Comparison of ENCODE assay signal across 9 cellular contexts in the genomic region with DNA sequence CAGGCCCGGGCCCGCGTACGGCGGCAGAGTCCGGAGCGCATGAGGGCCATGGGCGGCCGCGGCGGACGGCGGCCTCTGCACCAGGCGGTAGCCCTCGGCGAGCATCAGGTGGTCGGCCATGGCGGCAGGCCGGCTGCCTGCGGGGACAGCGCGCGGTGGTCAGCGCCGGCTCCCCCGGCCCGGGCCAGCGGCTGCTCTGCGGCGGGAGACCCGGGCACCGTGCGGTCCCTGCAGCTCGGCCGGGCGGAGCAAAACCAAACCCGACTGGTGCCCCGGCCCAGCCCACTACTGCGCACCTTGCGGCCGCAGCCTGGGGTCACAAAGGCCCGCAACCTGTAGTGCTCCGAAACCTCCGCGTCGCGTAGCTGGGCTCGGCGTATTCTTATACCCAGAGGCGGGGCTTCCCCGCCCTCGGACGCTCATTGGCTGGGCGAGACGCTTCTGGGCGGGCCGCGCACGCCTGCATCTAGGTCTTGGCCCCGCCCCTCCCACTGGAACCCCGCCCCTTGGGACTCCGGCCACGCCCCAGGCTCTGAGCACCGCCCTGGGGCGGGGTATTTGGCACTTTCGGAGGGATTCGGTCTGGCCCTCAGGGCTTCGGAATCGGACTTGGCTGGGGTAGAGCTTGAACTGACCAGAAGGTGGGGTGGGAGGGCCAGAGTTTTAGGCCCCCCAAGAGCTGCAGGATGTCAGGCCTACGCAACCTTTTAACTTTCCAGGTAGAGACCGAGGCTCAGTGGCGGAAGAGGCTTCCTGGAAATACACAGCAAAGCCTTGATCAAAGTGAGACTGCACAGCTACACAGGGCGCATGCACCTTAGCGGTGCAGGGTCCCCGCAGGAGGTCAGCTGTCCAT. TPM values are rescaled to one million over a fixed set of nuclear protein-coding genes. Genes with fewer than 3 reads are reported as not detected.
A peak's percentile ranks its signal among the peaks of the same experiment; 100 is the strongest.
DNase-seq lines count a peak whose midpoint lies in the region; ATAC-seq and TF ChIP-seq lines count a peak whose summit lies in the region.
"Had no signal": no experiment of that assay in that cellular context is flagged by ENCODE, and none has a peak within 500 bp of the region (broad histone marks: within the 10 kb centered on the region; RNA-seq: fewer than 3 reads in every experiment).

A gene with protein sequence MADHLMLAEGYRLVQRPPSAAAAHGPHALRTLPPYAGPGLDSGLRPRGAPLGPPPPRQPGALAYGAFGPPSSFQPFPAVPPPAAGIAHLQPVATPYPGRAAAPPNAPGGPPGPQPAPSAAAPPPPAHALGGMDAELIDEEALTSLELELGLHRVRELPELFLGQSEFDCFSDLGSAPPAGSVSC (minus strand): TSS at position 356 of the 856 bp plus-strand sequence. CDS start 236 bp downstream, at position 120.

- H3K4me3 ChIP-seq in AG09309 (ENCODE audit: control insufficient read depth, low read depth, low read length) = peak within 1 kb of the TSS; percentile 42

- H3K36me3 Mint-ChIP-seq in activated CD4-positive, alpha-beta T cell treated with anti-CD3 and anti-CD28 coated beads, Interleukin-2, amount 10 ng/mL, durations not matched to agents 24 days and 14 days (ENCODE audit: low read depth) = no peaks in the 10 kb centered on the region

- peak within 1 kb of the TSS; percentile 99 for H3K27ac Mint-ChIP-seq in activated CD4-positive, alpha-beta T cell treated with anti-CD3 and anti-CD28 coated beads, Interleukin-2, amount 10 ng/mL, durations not matched to agents 24 days and 14 days

- DNase-seq in AG09309 (ENCODE audit: low read depth) (peak; percentile 35), NCI-H345 (lab: John Stamatoyannopoulos, UW) (peak; percentile 94), dedifferentiated amniotic fluid mesenchymal stem cell (ENCODE audit: extremely low spot score) (peak; percentile 82), left kidney (ENCODE audit: low read depth, low spot score) (peak; percentile 98)
- peak; percentile 99 for DNase-seq in activated CD4-positive, alpha-beta T cell treated with anti-CD3 and anti-CD28 coated beads, Interleukin-2, amount 10 ng/mL, durations not matched to agents 24 days and 14 days
- peak; percentile 93 for DNase-seq in stimulated activated CD4-positive, alpha-beta T cell treated with anti-CD3 and anti-CD28 coated beads, Interleukin-1b, Interleukin-23, amount 100 ng/mL, for 48 hours

- ATAC-seq in HG03175 (IDR thresholded peaks at IDR 0.05; ENCODE audit: unreplicated experiment) = peak; percentile 95

- peaks cover 16% of the 10 kb centered on the region for H3K4me1 Mint-ChIP-seq in activated CD4-positive, alpha-beta T cell treated with anti-CD3 and anti-CD28 coated beads, Interleukin-2, amount 10 ng/mL, durations not matched to agents 24 days and 14 days

- peak; percentile 49 for TF ChIP-seq POLR2A in GM18951 (IDR thresholded peaks at IDR 0.05; ENCODE audit: extremely low read depth, insufficient read depth, insufficient read length)

- no peaks in the 10 kb centered on the region for H3K9me3 Mint-ChIP-seq in activated CD4-positive, alpha-beta T cell treated with anti-CD3 and anti-CD28 coated beads, Interleukin-2, amount 10 ng/mL, durations not matched to agents 24 days and 14 days

- H3K4me3 Mint-ChIP-seq in activated CD4-positive, alpha-beta T cell treated with anti-CD3 and anti-CD28 coated beads, Interleukin-2, amount 10 ng/mL, durations not matched to agents 24 days and 14 days = peak within 1 kb of the TSS; percentile 97

- TF ChIP-seq CTCF in AG09309 (IDR thresholded peaks at IDR 0.05; ENCODE audit: control insufficient read depth, insufficient read depth, low read depth, low read length, missing control alignments) = no peak

- intact Hi-C loops in activated CD4-positive, alpha-beta T cell treated with anti-CD3 and anti-CD28 coated beads, Interleukin-2, amount 10 ng/mL, durations not matched to agents 24 days and 14 days (cut with micrococcal nuclease) = loop anchor here (5.0 to 10.0 kb wide), 3 partner anchors 60 to 195 kb away; a partner anchor contains a TSS

- H3K27me3 Mint-ChIP-seq in activated CD4-positive, alpha-beta T cell treated with anti-CD3 and anti-CD28 coated beads, Interleukin-2, amount 10 ng/mL, durations not matched to agents 24 days and 14 days = peaks cover 26% of the 10 kb centered on the region

- in situ Hi-C loops in GM18951 (cut with MboI; ENCODE audit: low sequenced_read_pairs, unreplicated experiment) = no loop called here

RNA-seq across cellular contexts. Expression of the gene that starts here (rescaled TPM):
- 5.5 and 6.0 TPM in 2 replicates for total RNA-seq in activated CD4-positive, alpha-beta T cell treated with anti-CD3 and anti-CD28 coated beads, Interleukin-2, amount 10 ng/mL, durations not matched to agents 24 days and 14 days
- total RNA-seq: HT1080 had no signal

Comparison
In these comparisons a context has a peak if more than half of its experiments do, and no peak if none do; other contexts are left out.
1. Peak in every context shown above with its lines: DNase-seq, ATAC-seq and H3K4me3 ChIP-seq.
2. DNase-seq: peak in every context shown above with its lines; median percentile 99 in activated CD4-positive, alpha-beta T cell treated with anti-CD3 and anti-CD28 coated beads, Interleukin-2, amount 10 ng/mL, durations not matched to agents 24 days and 14 days; 98 in left kidney; 94 in NCI-H345; 93 in stimulated activated CD4-positive, alpha-beta T cell treated with anti-CD3 and anti-CD28 coated beads, Interleukin-1b, Interleukin-23, amount 100 ng/mL, for 48 hours; 82 in dedifferentiated amniotic fluid mesenchymal stem cell; 35 in AG09309.